In the genomic region with DNA sequence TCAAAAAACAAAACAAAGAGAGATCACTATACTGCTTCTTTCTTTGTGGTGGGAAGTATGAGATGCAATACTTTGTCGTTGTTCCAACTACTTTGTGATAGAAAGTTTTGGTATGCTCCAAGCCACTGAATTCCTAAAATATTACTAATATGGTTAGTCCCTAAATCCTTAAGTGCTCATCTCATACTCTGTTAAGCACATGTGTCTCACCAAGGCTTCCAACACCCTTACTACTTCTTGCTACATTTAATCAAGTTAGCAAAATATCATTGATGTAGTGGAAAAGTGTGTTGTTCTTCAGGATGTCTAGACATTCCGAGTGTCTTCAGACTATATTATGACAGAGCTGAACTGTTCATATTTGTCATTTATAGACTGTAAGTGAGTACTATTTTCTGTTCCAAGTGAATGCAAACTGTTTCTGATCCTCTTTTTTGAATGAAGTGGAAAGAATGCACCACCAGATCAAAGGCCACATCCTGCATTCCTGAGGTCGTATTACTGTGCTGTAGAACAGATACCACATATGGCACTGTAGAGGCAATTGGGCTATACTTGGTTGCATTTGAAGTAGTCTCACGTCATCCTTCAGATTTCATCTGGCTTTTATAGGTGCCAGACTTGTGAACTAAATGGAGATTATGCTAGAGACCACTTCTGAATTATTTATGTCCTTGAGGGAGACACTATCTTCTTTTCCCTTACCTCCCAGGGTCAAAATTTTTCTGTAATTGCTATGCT, we compare ENCODE assay signal across 12 cellular contexts.
A peak's percentile ranks its signal among the peaks of the same experiment; 100 is the strongest.
DNase-seq lines count a peak whose midpoint lies in the region; ATAC-seq and TF ChIP-seq lines count a peak whose summit lies in the region.
"Had no signal": no experiment of that assay in that cellular context is flagged by ENCODE, and none has a peak within 500 bp of the region (broad histone marks: within the 10 kb centered on the region; RNA-seq: fewer than 3 reads in every experiment).

No MANE protein-coding gene starts in this region.

- H3K36me3 ChIP-seq in skeletal muscle satellite cell (ENCODE audit: insufficient read depth, low read length) (no peaks in the 10 kb centered on the region), esophagus muscularis mucosa (no peaks in the 10 kb centered on the region)
- H3K36me3 ChIP-seq in CD4-positive, alpha-beta memory T cell (ENCODE audit: insufficient read depth, low read length): no peaks in the 10 kb centered on the region

- no peak for TF ChIP-seq EP300 in esophagus muscularis mucosa (IDR thresholded peaks at IDR 0.05)

- no peaks in the 10 kb centered on the region for H3K9me3 ChIP-seq in skeletal muscle satellite cell (replicated peaks; ENCODE audit: low read length)
- H3K9me3 ChIP-seq in esophagus muscularis mucosa: no peaks in the 10 kb centered on the region
- no peaks in the 10 kb centered on the region for H3K9me3 ChIP-seq in CD4-positive, alpha-beta memory T cell (ENCODE audit: control insufficient read depth in 1 of 2, low read length in 2 of 2)

- H3K9me3 Mint-ChIP-seq in CD4-positive, alpha-beta memory T cell: peaks cover 0 to 13% (median 4%) of the 10 kb centered on the region in 8 donors
- H3K9me3 Mint-ChIP-seq: activated naive CD4-positive, alpha-beta T cell treated with anti-CD3 and anti-CD28 coated beads, Interleukin-2, amount 50 U/mL, for 24 hours had no signal

- intact Hi-C loops in esophagus muscularis mucosa (cut with DNase I): no loop called here
- intact Hi-C loops in CD4-positive, alpha-beta memory T cell (cut with micrococcal nuclease): no loop called here

- H3K27me3 Mint-ChIP-seq in CD4-positive, alpha-beta memory T cell: no peaks in the 10 kb centered on the region

- POLR2A ChIA-PET in CD4-positive, alpha-beta memory T cell (lab: Charles Lee; ENCODE audit: partially characterized antibody): no interaction called here

- H3K27ac ChIP-seq in caudate nucleus (ENCODE audit: low read depth, low read length) (no peak overlapping the region), esophagus muscularis mucosa (replicated peaks in 1 of 4) (no peak overlapping the region)
- H3K27ac ChIP-seq in CD4-positive, alpha-beta memory T cell (ENCODE audit: low read depth, low read length): no peak overlapping the region
- H3K27ac ChIP-seq: parathyroid adenoma, SK-N-MC had no signal

- TF ChIP-seq CTCF in GM12864 (IDR thresholded peaks at IDR 0.05; ENCODE audit: low read depth, low read length, missing control alignments) (no peak), fibroblast of the aortic adventitia (IDR thresholded peaks at IDR 0.05; ENCODE audit: insufficient read depth, low read length) (no peak), esophagus muscularis mucosa (IDR thresholded peaks at IDR 0.05) (no peak)

- peak; percentile 4 for DNase-seq in GM12864 (ENCODE audit: low read depth)
- DNase-seq in fibroblast of the aortic adventitia (ENCODE audit: low read depth): peak; percentile 84
- DNase-seq in caudate nucleus (lab: John Stamatoyannopoulos, UW): no peak
- no peak for DNase-seq in esophagus muscularis mucosa (ENCODE audit: extremely low spot score)
- DNase-seq in CD4-positive, alpha-beta memory T cell: no peak
- DNase-seq: kidney, NCI-H510A had no signal

- peak; percentile 94 for ATAC-seq in SK-N-SH treated with all-trans-retinoic acid at 6 μM for 48 hours

- peak overlapping the region; percentile 75 for H3K9ac ChIP-seq in skeletal muscle satellite cell (ENCODE audit: low read depth, low read length)
- H3K9ac ChIP-seq: parathyroid adenoma had no signal

- H3K27me3 ChIP-seq in skeletal muscle satellite cell (ENCODE audit: control insufficient read depth, insufficient read depth, low read length) (no peaks in the 10 kb centered on the region), esophagus muscularis mucosa (no peaks in the 10 kb centered on the region)
- H3K27me3 ChIP-seq in CD4-positive, alpha-beta memory T cell (ENCODE audit: insufficient read depth, low read length): no peaks in the 10 kb centered on the region

- no peak for TF ChIP-seq POLR2A in esophagus muscularis mucosa (IDR thresholded peaks at IDR 0.05; ENCODE audit: low read depth)

- H3K4me1 ChIP-seq in skeletal muscle satellite cell (ENCODE audit: control insufficient read depth, insufficient read depth, low read length): peaks cover 43% of the 10 kb centered on the region
- no peaks in the 10 kb centered on the region for H3K4me1 ChIP-seq in esophagus muscularis mucosa
- no peaks in the 10 kb centered on the region for H3K4me1 ChIP-seq in CD4-positive, alpha-beta memory T cell (ENCODE audit: insufficient read depth, low read length)
- H3K4me1 ChIP-seq: parathyroid adenoma had no signal

- H3K4me2 ChIP-seq in skeletal muscle satellite cell (ENCODE audit: low read length): peak overlapping the region; percentile 71

- H3K4me3 Mint-ChIP-seq in CD4-positive, alpha-beta memory T cell: no peak overlapping the region
- H3K4me3 Mint-ChIP-seq: activated naive CD4-positive, alpha-beta T cell treated with anti-CD3 and anti-CD28 coated beads, Interleukin-2, amount 50 U/mL, for 24 hours had no signal

- CTCF ChIA-PET in CD4-positive, alpha-beta memory T cell (lab: Charles Lee; ENCODE audit: partially characterized antibody): no interaction called here

- no peaks in the 10 kb centered on the region for H3K4me1 Mint-ChIP-seq in CD4-positive, alpha-beta memory T cell
- H3K4me1 Mint-ChIP-seq: activated naive CD4-positive, alpha-beta T cell treated with anti-CD3 and anti-CD28 coated beads, Interleukin-2, amount 50 U/mL, for 24 hours had no signal

- H3K27ac Mint-ChIP-seq in CD4-positive, alpha-beta memory T cell: no peak overlapping the region
- H3K27ac Mint-ChIP-seq: activated naive CD4-positive, alpha-beta T cell treated with anti-CD3 and anti-CD28 coated beads, Interleukin-2, amount 50 U/mL, for 24 hours had no signal

- no peaks in the 10 kb centered on the region for H3K36me3 Mint-ChIP-seq in CD4-positive, alpha-beta memory T cell
- H3K36me3 Mint-ChIP-seq: activated naive CD4-positive, alpha-beta T cell treated with anti-CD3 and anti-CD28 coated beads, Interleukin-2, amount 50 U/mL, for 24 hours had no signal

- no peak overlapping the region for H3K4me3 ChIP-seq in GM12864 (ENCODE audit: low read depth, low read length)
- H3K4me3 ChIP-seq in fibroblast of the aortic adventitia (ENCODE audit: low read depth, low read length): no peak overlapping the region
- peak overlapping the region; percentile 50 for H3K4me3 ChIP-seq in skeletal muscle satellite cell (ENCODE audit: low read length)
- no peak overlapping the region for H3K4me3 ChIP-seq in esophagus muscularis mucosa
- H3K4me3 ChIP-seq in CD4-positive, alpha-beta memory T cell (ENCODE audit: low read length in 2 of 2): no peak overlapping the region
- H3K4me3 ChIP-seq: SK-N-MC had no signal

- WGBS in esophagus muscularis mucosa: 50% methylated on average over 4 of the region's 4 CpGs

TF ChIP-seq in SK-N-SH treated with all-trans-retinoic acid at 6 μM for 48 hours, 23 proteins besides CTCF, POLR2A, EP300 and RAD21 (continues in another document):
- TF ChIP-seq ZFP3 (CRISPR knock-in tag; IDR thresholded peaks at IDR 0.05): no peak
- no peak for TF ChIP-seq CREB5 (CRISPR knock-in tag; IDR thresholded peaks at IDR 0.05; ENCODE audit: low read depth)
- no peak for TF ChIP-seq OSR1 (CRISPR knock-in tag; IDR thresholded peaks at IDR 0.05)
- no peak for TF ChIP-seq ZC3H10 (CRISPR knock-in tag; IDR thresholded peaks at IDR 0.05)
- TF ChIP-seq ZNF8 (CRISPR knock-in tag; IDR thresholded peaks at IDR 0.05): no peak
- TF ChIP-seq PPARA (CRISPR knock-in tag; IDR thresholded peaks at IDR 0.05; ENCODE audit: borderline replicate concordance): no peak
- no peak for TF ChIP-seq CSDC2 (CRISPR knock-in tag; IDR thresholded peaks at IDR 0.05)
- no peak for TF ChIP-seq ZFP30 (CRISPR knock-in tag; IDR thresholded peaks at IDR 0.05)
- no peak for TF ChIP-seq PATZ1 (CRISPR knock-in tag; IDR thresholded peaks at IDR 0.05; ENCODE audit: borderline replicate concordance)
- TF ChIP-seq, protein P1, sequence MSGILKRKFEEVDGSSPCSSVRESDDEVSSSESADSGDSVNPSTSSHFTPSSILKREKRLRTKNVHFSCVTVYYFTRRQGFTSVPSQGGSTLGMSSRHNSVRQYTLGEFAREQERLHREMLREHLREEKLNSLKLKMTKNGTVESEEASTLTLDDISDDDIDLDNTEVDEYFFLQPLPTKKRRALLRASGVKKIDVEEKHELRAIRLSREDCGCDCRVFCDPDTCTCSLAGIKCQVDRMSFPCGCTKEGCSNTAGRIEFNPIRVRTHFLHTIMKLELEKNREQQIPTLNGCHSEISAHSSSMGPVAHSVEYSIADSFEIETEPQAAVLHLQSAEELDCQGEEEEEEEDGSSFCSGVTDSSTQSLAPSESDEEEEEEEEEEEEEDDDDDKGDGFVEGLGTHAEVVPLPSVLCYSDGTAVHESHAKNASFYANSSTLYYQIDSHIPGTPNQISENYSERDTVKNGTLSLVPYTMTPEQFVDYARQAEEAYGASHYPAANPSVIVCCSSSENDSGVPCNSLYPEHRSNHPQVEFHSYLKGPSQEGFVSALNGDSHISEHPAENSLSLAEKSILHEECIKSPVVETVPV (CRISPR knock-in tag; IDR thresholded peaks at IDR 0.05): no peak
- TF ChIP-seq ZNF565 (CRISPR knock-in tag; conservative IDR thresholded peaks at IDR 0.05; ENCODE audit: low read depth): no peak

Comparison
In these comparisons a context has a peak if more than half of its experiments do, and no peak if none do; other contexts are left out.
1. DNase-seq: peak in GM12864 (single experiment) and fibroblast of the aortic adventitia (single experiment); none in caudate nucleus (0 of 61), esophagus muscularis mucosa (single experiment) and CD4-positive, alpha-beta memory T cell (0 of 5).